13 cellular contexts compared by ENCODE assay signal in the genomic region with DNA sequence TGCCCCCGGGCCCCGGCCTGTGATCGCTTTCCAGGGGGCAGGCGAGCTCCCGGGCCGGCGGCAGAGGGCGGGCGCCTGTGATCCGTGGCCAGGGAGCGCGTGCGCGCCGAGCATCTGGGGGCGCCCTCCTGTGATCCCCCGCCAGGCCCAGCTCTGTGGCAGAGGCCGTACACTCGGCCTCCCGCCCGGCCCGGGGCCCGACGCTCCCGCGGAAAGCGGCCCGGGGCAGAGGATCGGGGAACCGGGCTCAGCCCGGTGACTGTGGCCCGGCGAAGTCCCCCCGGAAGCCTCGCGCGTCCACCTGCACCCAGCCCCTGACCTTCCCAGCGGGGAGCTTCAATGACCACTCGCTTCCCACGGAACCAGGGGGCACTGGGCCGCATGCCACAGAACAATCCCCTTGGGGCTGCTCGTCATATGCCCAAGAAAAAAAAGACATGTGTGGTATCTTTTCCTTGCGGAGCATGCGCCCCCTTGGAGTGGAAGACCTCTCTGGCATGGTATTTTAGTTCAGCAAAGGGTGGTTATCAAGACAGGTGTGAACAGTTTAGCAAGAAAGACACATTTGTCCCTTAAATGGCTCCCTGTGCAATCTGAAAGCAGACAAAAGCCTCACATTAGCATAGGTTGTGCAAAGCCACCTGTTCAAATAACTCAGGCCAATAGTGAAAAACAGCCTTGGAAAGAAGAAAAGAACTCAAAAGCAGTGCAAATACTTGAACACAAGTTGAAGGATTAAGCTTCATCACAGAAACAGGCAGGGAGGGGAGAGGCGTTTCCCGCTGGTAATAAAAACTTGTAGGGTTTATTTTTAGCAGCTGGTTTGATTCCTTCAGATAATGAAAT.
DNase-seq lines count a peak whose midpoint lies in the region; ATAC-seq, FAIRE-seq and TF ChIP-seq lines count a peak whose summit lies in the region.
"Had no signal": no experiment of that assay in that cellular context is flagged by ENCODE, and none has a peak within 500 bp of the region (broad histone marks: within the 10 kb centered on the region; RNA-seq: fewer than 3 reads in every experiment).

No MANE protein-coding gene starts in this region.

- intact Hi-C loops in left lung (cut with DNase I) (no loop called here), ascending aorta (cut with DNase I) (no loop called here)

- H3K9ac ChIP-seq in HUES64 (ENCODE audit: low read depth, low read length) (peak overlapping the region; percentile 48), astrocyte (ENCODE audit: low read length) (peak overlapping the region; percentile 18)

- POLR2A ChIA-PET in AG04449 (lab: Yijun Ruan, JAX): no interaction called here
- POLR2A ChIA-PET in naive thymus-derived CD8-positive, alpha-beta T cell (lab: Charles Lee): no interaction called here

- no peak for FAIRE-seq in astrocyte (lab: Jason Lieb, UNC)
- FAIRE-seq: frontal cortex had no signal

- H3K36me3 ChIP-seq in HUES64 (ENCODE audit: insufficient read depth, low read length): no peaks in the 10 kb centered on the region
- H3K36me3 ChIP-seq in astrocyte (ENCODE audit: insufficient read depth, low read length): no peaks in the 10 kb centered on the region
- H3K36me3 ChIP-seq in left lung: no peaks in the 10 kb centered on the region
- H3K36me3 ChIP-seq in ascending aorta: no peaks in the 10 kb centered on the region
- H3K36me3 ChIP-seq: right lobe of liver had no signal

- H3K27ac Mint-ChIP-seq in astrocyte (ENCODE audit: unreplicated experiment): no peak overlapping the region
- H3K27ac Mint-ChIP-seq in naive thymus-derived CD8-positive, alpha-beta T cell: no peak overlapping the region
- no peak overlapping the region for H3K27ac Mint-ChIP-seq in stimulated activated naive CD8-positive, alpha-beta T cell treated with anti-CD3 and anti-CD28 coated beads, Interleukin-15, amount 100 ng/mL, for 72 hours
- H3K27ac Mint-ChIP-seq: CD8-positive, alpha-beta memory T cell had no signal

- H3K79me2 ChIP-seq in astrocyte (ENCODE audit: insufficient read depth, low read length): no peaks in the 10 kb centered on the region

- peak; percentile 87 for ATAC-seq in left lung
- ATAC-seq in naive thymus-derived CD8-positive, alpha-beta T cell: no peak
- no peak for ATAC-seq in stimulated activated naive CD8-positive, alpha-beta T cell treated with anti-CD3 and anti-CD28 coated beads, Interleukin-15, amount 100 ng/mL, for 72 hours

- no peaks in the 10 kb centered on the region for H3K36me3 Mint-ChIP-seq in astrocyte (ENCODE audit: low read depth, unreplicated experiment)
- H3K36me3 Mint-ChIP-seq in naive thymus-derived CD8-positive, alpha-beta T cell: peaks cover 0 to under 1% (median 0%) of the 10 kb centered on the region in 3 donors
- H3K36me3 Mint-ChIP-seq: CD8-positive, alpha-beta memory T cell had no signal

- H3K4me1 Mint-ChIP-seq in astrocyte (ENCODE audit: low read depth, unreplicated experiment): peaks cover 3% of the 10 kb centered on the region
- peaks cover 0 to 4% (median 2%) of the 10 kb centered on the region in 4 donors for H3K4me1 Mint-ChIP-seq in naive thymus-derived CD8-positive, alpha-beta T cell
- H3K4me1 Mint-ChIP-seq in stimulated activated naive CD8-positive, alpha-beta T cell treated with anti-CD3 and anti-CD28 coated beads, Interleukin-15, amount 100 ng/mL, for 72 hours: no peaks in the 10 kb centered on the region
- H3K4me1 Mint-ChIP-seq: CD8-positive, alpha-beta memory T cell had no signal

- H3K9me3 ChIP-seq in HUES64 (ENCODE audit: insufficient read depth, low read depth, low read length) (no peaks in the 10 kb centered on the region), astrocyte (ENCODE audit: insufficient read depth, low read depth, low read length) (no peaks in the 10 kb centered on the region), left lung (no peaks in the 10 kb centered on the region), ascending aorta (no peaks in the 10 kb centered on the region)
- H3K9me3 ChIP-seq: right lobe of liver, testis had no signal

- H3K4me3 ChIP-seq in AG04449 (ENCODE audit: low read depth, low read length) (peak overlapping the region; percentile 36), HUES64 (ENCODE audit: low read length) (peak overlapping the region; percentile 39), astrocyte (ENCODE audit: insufficient read depth, low read depth, low read length) (peak overlapping the region; percentile 39), left lung (peak overlapping the region in 1 of 2 donors; percentile 14), ascending aorta (peak overlapping the region in 1 of 2 donors; percentile 25)
- H3K4me3 ChIP-seq: right lobe of liver had no signal

- H3K27me3 Mint-ChIP-seq in astrocyte (ENCODE audit: low read depth, unreplicated experiment): peaks cover 13% of the 10 kb centered on the region
- peaks cover 12 to 35% (median 26%) of the 10 kb centered on the region in 5 donors for H3K27me3 Mint-ChIP-seq in naive thymus-derived CD8-positive, alpha-beta T cell
- H3K27me3 Mint-ChIP-seq in stimulated activated naive CD8-positive, alpha-beta T cell treated with anti-CD3 and anti-CD28 coated beads, Interleukin-15, amount 100 ng/mL, for 72 hours: peaks cover 35% of the 10 kb centered on the region

- H3K4me2 ChIP-seq in astrocyte (ENCODE audit: low read length): peak overlapping the region; percentile 82

- no peak overlapping the region for H3K4me3 Mint-ChIP-seq in astrocyte (ENCODE audit: unreplicated experiment)
- no peak overlapping the region for H3K4me3 Mint-ChIP-seq in naive thymus-derived CD8-positive, alpha-beta T cell
- H3K4me3 Mint-ChIP-seq in stimulated activated naive CD8-positive, alpha-beta T cell treated with anti-CD3 and anti-CD28 coated beads, Interleukin-15, amount 100 ng/mL, for 72 hours: no peak overlapping the region
- H3K4me3 Mint-ChIP-seq: CD8-positive, alpha-beta memory T cell had no signal

- TF ChIP-seq CTCF in AG04449 (IDR thresholded peaks at IDR 0.05; ENCODE audit: insufficient read depth, low read length, missing control alignments): no peak
- no peak for TF ChIP-seq CTCF in astrocyte (IDR thresholded peaks at IDR 0.05; ENCODE audit: insufficient read depth, low read depth, low read length)
- TF ChIP-seq CTCF in left lung (IDR thresholded peaks at IDR 0.05): no peak
- TF ChIP-seq CTCF in ascending aorta (IDR thresholded peaks at IDR 0.05): no peak

- peaks cover 16% of the 10 kb centered on the region for H3K27me3 ChIP-seq in HUES64 (ENCODE audit: insufficient read depth, low read length)
- no peaks in the 10 kb centered on the region for H3K27me3 ChIP-seq in astrocyte (ENCODE audit: insufficient read depth, low read length)
- peaks cover 0 to 33% of the 10 kb centered on the region in 2 donors for H3K27me3 ChIP-seq in left lung
- H3K27me3 ChIP-seq in ascending aorta: peaks cover 10% of the 10 kb centered on the region
- H3K27me3 ChIP-seq: right lobe of liver, testis had no signal

- CTCF ChIA-PET in AG04449 (lab: Yijun Ruan, JAX): no interaction called here

- H3K4me1 ChIP-seq in HUES64 (ENCODE audit: insufficient read depth, low read length) (peaks cover 14% of the 10 kb centered on the region; the same call in 1 of the 2 replicates), astrocyte (ENCODE audit: insufficient read depth, low read length) (peaks cover 4% of the 10 kb centered on the region), left lung (peaks cover 7 to 10% of the 10 kb centered on the region in 2 donors), ascending aorta (peaks cover 0 to 3% of the 10 kb centered on the region in 2 donors)
- H3K4me1 ChIP-seq: testis had no signal

- DNase-seq in AG04449 (ENCODE audit: low read depth, low spot score) (no peak), astrocyte (ENCODE audit: low read depth) (no peak), left lung (peak; percentile 36 to 77), 8988T (no peak), ascending aorta (ENCODE audit: low spot score in 2 of 2) (no peak)
- no peak for DNase-seq in naive thymus-derived CD8-positive, alpha-beta T cell
- no peak for DNase-seq in stimulated activated naive CD8-positive, alpha-beta T cell treated with anti-CD3 and anti-CD28 coated beads, Interleukin-15, amount 100 ng/mL, for 72 hours
- DNase-seq: activated T-cell treated with anti-CD3 and anti-CD28 coated beads for 4 hours; CD8-positive, alpha-beta memory T cell; right lobe of liver; testis had no signal

- no peaks in the 10 kb centered on the region for H3K9me3 Mint-ChIP-seq in astrocyte (ENCODE audit: unreplicated experiment)
- H3K9me3 Mint-ChIP-seq in naive thymus-derived CD8-positive, alpha-beta T cell: no peaks in the 10 kb centered on the region
- H3K9me3 Mint-ChIP-seq in stimulated activated naive CD8-positive, alpha-beta T cell treated with anti-CD3 and anti-CD28 coated beads, Interleukin-15, amount 100 ng/mL, for 72 hours: no peaks in the 10 kb centered on the region

- H2AFZ ChIP-seq in astrocyte (ENCODE audit: low read depth, low read length): peak overlapping the region; percentile 74

- WGBS in HUES64: 10% methylated on average over 46 of the region's 46 CpGs

- no peaks in the 10 kb centered on the region for H4K20me1 ChIP-seq in astrocyte (ENCODE audit: insufficient read depth, low read length)

- H3K27ac ChIP-seq in HUES64 (ENCODE audit: low read depth, low read length): no peak overlapping the region; the same call in 1 of the 2 replicates
- H3K27ac ChIP-seq in astrocyte (ENCODE audit: low read depth, low read length): no peak overlapping the region
- H3K27ac ChIP-seq in left lung: peak overlapping the region in 1 of 2 donors; percentile 72
- H3K27ac ChIP-seq in ascending aorta: no peak overlapping the region
- H3K27ac ChIP-seq: right lobe of liver, testis had no signal

Comparison
In these comparisons a context has a peak if more than half of its experiments do, and no peak if none do; other contexts are left out.
1. DNase-seq: peak in left lung (2 of 2); none in AG04449 (single experiment), astrocyte (single experiment), naive thymus-derived CD8-positive, alpha-beta T cell (0 of 10), stimulated activated naive CD8-positive, alpha-beta T cell treated with anti-CD3 and anti-CD28 coated beads, Interleukin-15, amount 100 ng/mL, for 72 hours (0 of 2), 8988T (single experiment) and ascending aorta (0 of 2).